Comparison of ENCODE assay signal across 1 cellular context in the genomic region with DNA sequence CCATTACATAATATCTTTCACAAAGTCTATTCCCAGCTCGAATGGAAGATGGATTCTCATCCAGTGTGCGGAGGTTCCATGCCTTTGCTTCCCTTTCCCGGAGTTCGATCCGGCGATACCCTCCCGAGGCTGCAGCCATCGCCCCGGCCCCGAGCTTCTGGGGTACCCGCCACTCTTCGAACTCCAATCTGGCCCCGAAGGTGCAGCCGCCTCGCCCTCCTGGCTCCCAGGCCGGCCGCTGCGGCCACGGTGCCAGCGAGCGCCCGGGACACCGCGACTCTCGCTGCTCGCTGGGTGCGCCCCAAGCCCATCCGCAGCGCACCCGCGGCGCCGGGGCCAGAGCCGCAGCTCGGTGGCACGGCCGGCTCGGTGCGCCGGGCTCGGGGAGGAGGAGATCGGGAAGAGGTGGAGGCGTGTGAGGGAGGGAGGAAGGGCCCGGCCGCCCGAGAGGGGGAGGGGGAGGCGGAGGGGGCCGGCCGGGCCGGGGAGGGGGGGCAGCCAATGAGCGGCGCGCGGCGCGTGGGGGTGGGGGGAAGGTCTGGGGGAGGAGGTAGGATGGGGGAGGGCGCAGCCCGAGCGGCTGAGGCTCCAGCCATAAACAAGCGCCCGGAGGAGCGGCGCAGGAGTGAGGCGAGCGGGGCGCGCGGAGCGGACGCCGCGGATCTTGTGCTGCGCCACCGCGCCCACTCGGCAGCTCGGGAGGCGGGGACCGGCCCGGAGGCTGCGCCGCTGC.
TF ChIP-seq lines count a peak whose summit lies in the region.

A gene with protein sequence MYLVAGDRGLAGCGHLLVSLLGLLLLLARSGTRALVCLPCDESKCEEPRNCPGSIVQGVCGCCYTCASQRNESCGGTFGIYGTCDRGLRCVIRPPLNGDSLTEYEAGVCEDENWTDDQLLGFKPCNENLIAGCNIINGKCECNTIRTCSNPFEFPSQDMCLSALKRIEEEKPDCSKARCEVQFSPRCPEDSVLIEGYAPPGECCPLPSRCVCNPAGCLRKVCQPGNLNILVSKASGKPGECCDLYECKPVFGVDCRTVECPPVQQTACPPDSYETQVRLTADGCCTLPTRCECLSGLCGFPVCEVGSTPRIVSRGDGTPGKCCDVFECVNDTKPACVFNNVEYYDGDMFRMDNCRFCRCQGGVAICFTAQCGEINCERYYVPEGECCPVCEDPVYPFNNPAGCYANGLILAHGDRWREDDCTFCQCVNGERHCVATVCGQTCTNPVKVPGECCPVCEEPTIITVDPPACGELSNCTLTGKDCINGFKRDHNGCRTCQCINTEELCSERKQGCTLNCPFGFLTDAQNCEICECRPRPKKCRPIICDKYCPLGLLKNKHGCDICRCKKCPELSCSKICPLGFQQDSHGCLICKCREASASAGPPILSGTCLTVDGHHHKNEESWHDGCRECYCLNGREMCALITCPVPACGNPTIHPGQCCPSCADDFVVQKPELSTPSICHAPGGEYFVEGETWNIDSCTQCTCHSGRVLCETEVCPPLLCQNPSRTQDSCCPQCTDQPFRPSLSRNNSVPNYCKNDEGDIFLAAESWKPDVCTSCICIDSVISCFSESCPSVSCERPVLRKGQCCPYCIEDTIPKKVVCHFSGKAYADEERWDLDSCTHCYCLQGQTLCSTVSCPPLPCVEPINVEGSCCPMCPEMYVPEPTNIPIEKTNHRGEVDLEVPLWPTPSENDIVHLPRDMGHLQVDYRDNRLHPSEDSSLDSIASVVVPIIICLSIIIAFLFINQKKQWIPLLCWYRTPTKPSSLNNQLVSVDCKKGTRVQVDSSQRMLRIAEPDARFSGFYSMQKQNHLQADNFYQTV (plus strand): TSS at position 622 of the 733 bp plus-strand sequence. CDS start 515 bp downstream, outside the sequence.

TF ChIP-seq in SK-N-SH, 30 proteins besides CTCF, POLR2A, EP300 and RAD21 (continued from another document):
- TF ChIP-seq, protein P1, sequence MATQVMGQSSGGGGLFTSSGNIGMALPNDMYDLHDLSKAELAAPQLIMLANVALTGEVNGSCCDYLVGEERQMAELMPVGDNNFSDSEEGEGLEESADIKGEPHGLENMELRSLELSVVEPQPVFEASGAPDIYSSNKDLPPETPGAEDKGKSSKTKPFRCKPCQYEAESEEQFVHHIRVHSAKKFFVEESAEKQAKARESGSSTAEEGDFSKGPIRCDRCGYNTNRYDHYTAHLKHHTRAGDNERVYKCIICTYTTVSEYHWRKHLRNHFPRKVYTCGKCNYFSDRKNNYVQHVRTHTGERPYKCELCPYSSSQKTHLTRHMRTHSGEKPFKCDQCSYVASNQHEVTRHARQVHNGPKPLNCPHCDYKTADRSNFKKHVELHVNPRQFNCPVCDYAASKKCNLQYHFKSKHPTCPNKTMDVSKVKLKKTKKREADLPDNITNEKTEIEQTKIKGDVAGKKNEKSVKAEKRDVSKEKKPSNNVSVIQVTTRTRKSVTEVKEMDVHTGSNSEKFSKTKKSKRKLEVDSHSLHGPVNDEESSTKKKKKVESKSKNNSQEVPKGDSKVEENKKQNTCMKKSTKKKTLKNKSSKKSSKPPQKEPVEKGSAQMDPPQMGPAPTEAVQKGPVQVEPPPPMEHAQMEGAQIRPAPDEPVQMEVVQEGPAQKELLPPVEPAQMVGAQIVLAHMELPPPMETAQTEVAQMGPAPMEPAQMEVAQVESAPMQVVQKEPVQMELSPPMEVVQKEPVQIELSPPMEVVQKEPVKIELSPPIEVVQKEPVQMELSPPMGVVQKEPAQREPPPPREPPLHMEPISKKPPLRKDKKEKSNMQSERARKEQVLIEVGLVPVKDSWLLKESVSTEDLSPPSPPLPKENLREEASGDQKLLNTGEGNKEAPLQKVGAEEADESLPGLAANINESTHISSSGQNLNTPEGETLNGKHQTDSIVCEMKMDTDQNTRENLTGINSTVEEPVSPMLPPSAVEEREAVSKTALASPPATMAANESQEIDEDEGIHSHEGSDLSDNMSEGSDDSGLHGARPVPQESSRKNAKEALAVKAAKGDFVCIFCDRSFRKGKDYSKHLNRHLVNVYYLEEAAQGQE (IDR thresholded peaks at IDR 0.05; ENCODE audit: low read depth, low read length): no peak; the same call in 1 of the 2 replicates
- TF ChIP-seq, protein P2, sequence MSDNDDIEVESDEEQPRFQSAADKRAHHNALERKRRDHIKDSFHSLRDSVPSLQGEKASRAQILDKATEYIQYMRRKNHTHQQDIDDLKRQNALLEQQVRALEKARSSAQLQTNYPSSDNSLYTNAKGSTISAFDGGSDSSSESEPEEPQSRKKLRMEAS (IDR thresholded peaks at IDR 0.05; ENCODE audit: low read depth): peak; percentile 66; the same call in 1 of the 2 replicates
- TF ChIP-seq CHD2 (IDR thresholded peaks at IDR 0.05; ENCODE audit: low read length, partially characterized antibody): peak; percentile 6
- peak; percentile 97 for TF ChIP-seq POLR2AphosphoS5 (IDR thresholded peaks at IDR 0.05; ENCODE audit: low read depth, low read length)
- TF ChIP-seq TAF1 (IDR thresholded peaks at IDR 0.05; ENCODE audit: borderline replicate concordance, low read depth, low read length): peak; percentile 93
- TF ChIP-seq TCF12 (IDR thresholded peaks at IDR 0.05): no peak; the same call in 1 of the 2 replicates
TF ChIP-seq in SK-N-SH: peak in this region for 8.
